Comparison of ENCODE assay signal across 22 cellular contexts in genomic region chr3:25863011-25863415, GRCh38.
A peak's percentile ranks its signal among the peaks of the same experiment; 100 is the strongest.
DNase-seq lines count a peak whose midpoint lies in the region; ATAC-seq and TF ChIP-seq lines count a peak whose summit lies in the region.
"Had no signal": no experiment of that assay in that cellular context is flagged by ENCODE, and none has a peak within 500 bp of the region (broad histone marks: within the 10 kb centered on the region; RNA-seq: fewer than 3 reads in every experiment).

No MANE protein-coding gene starts in this region.

- no peak overlapping the region for H3K27ac Mint-ChIP-seq in endodermal cell
- H3K27ac Mint-ChIP-seq: activated CD4-positive, alpha-beta memory T cell treated with anti-CD3 and anti-CD28 coated beads for 36 hours; activated naive CD4-positive, alpha-beta T cell treated with anti-CD3 and anti-CD28 coated beads for 36 hours; CD4-positive, alpha-beta memory T cell; memory B cell; naive B cell had no signal

- H3K4me1 ChIP-seq in endodermal cell (ENCODE audit: control insufficient read depth, insufficient read depth, low read length): no peaks in the 10 kb centered on the region
- H3K4me1 ChIP-seq: ascending aorta had no signal

- no peaks in the 10 kb centered on the region for H3K36me3 Mint-ChIP-seq in endodermal cell (ENCODE audit: low read depth)
- H3K36me3 Mint-ChIP-seq: activated CD4-positive, alpha-beta memory T cell treated with anti-CD3 and anti-CD28 coated beads for 36 hours; CD4-positive, alpha-beta memory T cell; memory B cell had no signal

- peaks cover 7% of the 10 kb centered on the region for H3K9me3 ChIP-seq in endodermal cell (ENCODE audit: control insufficient read depth, low read length)
- H3K9me3 ChIP-seq: ascending aorta, thoracic aorta had no signal

- TF ChIP-seq CTCF in endodermal cell (conservative IDR thresholded peaks at IDR 0.05): no peak

- peaks cover 14% of the 10 kb centered on the region for H3K9me3 Mint-ChIP-seq in endodermal cell
- H3K9me3 Mint-ChIP-seq: memory B cell had no signal

- ATAC-seq in GM18517 (IDR thresholded peaks at IDR 0.05; ENCODE audit: unreplicated experiment): peak; percentile 67
- peak; percentile 56 for ATAC-seq in GM19467 (IDR thresholded peaks at IDR 0.05; ENCODE audit: unreplicated experiment)
- peak; percentile 67 for ATAC-seq in HG02642 (IDR thresholded peaks at IDR 0.05; ENCODE audit: poor library complexity, unreplicated experiment)
- ATAC-seq in HG03521 (IDR thresholded peaks at IDR 0.05; ENCODE audit: unreplicated experiment): peak; percentile 37
- ATAC-seq: Panc1, right cardiac atrium had no signal

- 88% methylated on average over 1 to 3 of the region's 3 CpGs for WGBS in endodermal cell (ENCODE audit: insufficient coverage in 1 of 2, insufficient read length in 1 of 2), 2 experiments

- H3K27me3 ChIP-seq in endodermal cell (ENCODE audit: control insufficient read depth, insufficient read depth, low read length, poor library complexity, severe bottlenecking): no peaks in the 10 kb centered on the region
- H3K27me3 ChIP-seq: ascending aorta had no signal

- peaks cover 1% of the 10 kb centered on the region for H3K4me1 Mint-ChIP-seq in endodermal cell
- H3K4me1 Mint-ChIP-seq: memory B cell, naive B cell had no signal

- DNase-seq in epidermal melanocyte (ENCODE audit: insufficient read length, low spot score): no peak
- DNase-seq in HuH-7 (ENCODE audit: low spot score): no peak
- DNase-seq in NCI-H146 (lab: John Stamatoyannopoulos, UW): no peak
- no peak for DNase-seq in endodermal cell
- DNase-seq: activated CD4-positive, alpha-beta memory T cell treated with anti-CD3 and anti-CD28 coated beads for 36 hours; activated naive CD4-positive, alpha-beta T cell treated with anti-CD3 and anti-CD28 coated beads for 36 hours; CD4-positive, alpha-beta memory T cell; DND-41; effector memory CD4-positive, alpha-beta T cell; naive B cell; NCI-H345; right cardiac atrium; T-helper 2 cell; WERI-Rb-1 had no signal

- no peak overlapping the region for H3K4me3 ChIP-seq in endodermal cell (ENCODE audit: low read length)
- H3K4me3 ChIP-seq: ascending aorta, thoracic aorta had no signal

- no peaks in the 10 kb centered on the region for H3K36me3 ChIP-seq in endodermal cell (ENCODE audit: control insufficient read depth, insufficient read depth, low read length)
- H3K36me3 ChIP-seq: ascending aorta, thoracic aorta, WERI-Rb-1 had no signal

- no peaks in the 10 kb centered on the region for H3K27me3 Mint-ChIP-seq in endodermal cell (ENCODE audit: insufficient read depth)
- H3K27me3 Mint-ChIP-seq: activated CD4-positive, alpha-beta memory T cell treated with anti-CD3 and anti-CD28 coated beads for 36 hours; CD4-positive, alpha-beta memory T cell; memory B cell; naive B cell had no signal

- H3K4me3 Mint-ChIP-seq in endodermal cell: no peak overlapping the region
- H3K4me3 Mint-ChIP-seq: activated CD4-positive, alpha-beta memory T cell treated with anti-CD3 and anti-CD28 coated beads for 36 hours; activated naive CD4-positive, alpha-beta T cell treated with anti-CD3 and anti-CD28 coated beads for 36 hours; CD4-positive, alpha-beta memory T cell; memory B cell; naive B cell had no signal

- H3K9ac ChIP-seq in endodermal cell (ENCODE audit: extremely low read depth, low read length, poor library complexity, severe bottlenecking): no peak overlapping the region

- H3K27ac ChIP-seq in endodermal cell (ENCODE audit: low read depth, low read length): no peak overlapping the region
- H3K27ac ChIP-seq: ascending aorta, thoracic aorta, WERI-Rb-1 had no signal
